ENCODE assay signal across 9 cellular contexts in the genomic region with DNA sequence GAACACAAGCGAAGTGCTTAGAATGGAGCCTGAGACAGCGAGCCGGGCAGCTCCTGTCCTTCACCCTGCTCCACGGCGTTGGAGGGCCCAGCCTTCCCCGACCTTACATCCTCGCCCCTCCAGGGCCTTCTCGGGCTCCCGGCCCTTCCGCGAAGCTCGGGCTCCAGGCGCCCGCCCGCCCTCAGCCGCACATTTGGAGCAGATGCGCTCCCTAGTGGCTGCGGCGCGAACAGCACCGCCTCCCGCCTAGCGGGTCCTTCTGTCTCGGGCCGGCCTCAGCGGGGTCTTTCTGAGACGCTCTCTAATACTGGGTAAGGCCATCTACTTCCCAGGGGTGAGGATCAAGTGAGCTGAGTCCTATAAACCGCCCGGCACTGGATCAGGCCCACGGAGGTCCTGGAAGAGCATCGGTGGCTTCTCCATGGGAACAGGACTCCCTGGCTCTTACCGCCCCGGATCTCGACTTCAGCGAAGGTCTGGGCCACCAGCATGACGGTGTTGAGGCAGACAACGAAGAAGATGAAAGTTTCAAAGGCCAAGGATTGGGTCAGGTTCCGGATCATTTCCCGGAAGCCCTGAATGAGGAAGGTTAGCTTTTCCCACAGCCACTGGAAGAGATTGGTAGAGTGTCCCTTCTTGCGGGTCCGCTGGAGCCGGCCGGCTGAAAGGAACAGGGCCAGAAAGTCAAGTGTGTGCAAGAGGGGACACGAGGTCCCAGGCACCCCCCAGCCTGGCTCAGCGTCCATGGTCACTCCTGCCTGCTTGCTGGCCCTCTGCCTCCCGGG. TPM values are rescaled to one million over a fixed set of nuclear protein-coding genes. Genes with fewer than 3 reads are reported as not detected.
A peak's percentile ranks its signal among the peaks of the same experiment; 100 is the strongest.
DNase-seq lines count a peak whose midpoint lies in the region; ATAC-seq and TF ChIP-seq lines count a peak whose summit lies in the region.
"Had no signal": no experiment of that assay in that cellular context is flagged by ENCODE, and none has a peak within 500 bp of the region (broad histone marks: within the 10 kb centered on the region; RNA-seq: fewer than 3 reads in every experiment).

No MANE protein-coding gene starts in this region.

- H3K27me3 ChIP-seq in CD8-positive, alpha-beta memory T cell (ENCODE audit: insufficient read depth, low read length, poor library complexity, severe bottlenecking): no peaks in the 10 kb centered on the region
- no peaks in the 10 kb centered on the region for H3K27me3 ChIP-seq in Panc1 (ENCODE audit: control insufficient read depth, insufficient read depth, low read length)
- peaks cover 29% of the 10 kb centered on the region for H3K27me3 ChIP-seq in neural progenitor cell
- peaks cover 0 to 10% (median 0%) of the 10 kb centered on the region in 3 donors for H3K27me3 ChIP-seq in stomach

- H3K4me3 Mint-ChIP-seq in CD8-positive, alpha-beta memory T cell: peak overlapping the region in 5 of 7 donors; percentile 27 to 51 (median 28)
- peak overlapping the region; percentile 7 for H3K4me3 Mint-ChIP-seq in neural progenitor cell

- no peak for TF ChIP-seq EP300 in stomach (IDR thresholded peaks at IDR 0.05)

- CTCF ChIA-PET in CD8-positive, alpha-beta memory T cell (lab: Charles Lee): interaction anchor here (0.6 to 2.2 kb wide), 31 partner anchors 8 to 434 kb away, joined by 3 to 22 read pairs (median 4); a partner anchor contains a TSS
- CTCF ChIA-PET in Panc1 (lab: Charles Lee): interaction anchor here (0.6 to 1.6 kb wide), 5 partner anchors 14 to 349 kb away, joined by 4 to 10 read pairs (median 6); no protein-coding TSS in a partner anchor

- peaks cover 5 to 9% (median 6%) of the 10 kb centered on the region in 3 donors for H3K4me1 Mint-ChIP-seq in CD8-positive, alpha-beta memory T cell
- peaks cover 4% of the 10 kb centered on the region for H3K4me1 Mint-ChIP-seq in neural progenitor cell

- no peak overlapping the region for H3K9ac ChIP-seq in neural progenitor cell

- POLR2A ChIA-PET in CD8-positive, alpha-beta memory T cell (lab: Charles Lee): interaction anchor here (0.6 to 1.1 kb wide), 3 partner anchors 11 to 311 kb away, joined by 3 to 17 read pairs (median 7); no protein-coding TSS in a partner anchor
- POLR2A ChIA-PET in Panc1 (lab: Charles Lee): no interaction called here

- H3K4me2 ChIP-seq in neural progenitor cell: no peak overlapping the region

- H3K27ac ChIP-seq in CD8-positive, alpha-beta memory T cell (ENCODE audit: low read depth, low read length): no peak overlapping the region
- peak overlapping the region; percentile 55; the same call in 1 of the 2 replicates for H3K27ac ChIP-seq in Panc1 (ENCODE audit: low read length)
- H3K27ac ChIP-seq in neural progenitor cell: no peak overlapping the region
- H3K27ac ChIP-seq in stomach: no peak overlapping the region

- peaks cover 7% of the 10 kb centered on the region for H3K4me1 ChIP-seq in CD8-positive, alpha-beta memory T cell (ENCODE audit: insufficient read depth, low read length)
- H3K4me1 ChIP-seq in Panc1 (ENCODE audit: control insufficient read depth, insufficient read depth, low read length) (peaks cover 12% of the 10 kb centered on the region; the same call in 1 of the 2 replicates), neural progenitor cell (no peaks in the 10 kb centered on the region), stomach (peaks cover 3 to 23% (median 13%) of the 10 kb centered on the region in 4 donors)

- TF ChIP-seq POLR2A in stomach (IDR thresholded peaks at IDR 0.05): no peak

- in situ Hi-C loops in Panc1 (cut with HindIII; ENCODE audit: low pct_unique_long_range_greater_than_20kb, low sequenced_read_pairs): no loop called here

- H3K36me3 ChIP-seq in CD8-positive, alpha-beta memory T cell (ENCODE audit: insufficient read depth, low read length): no peaks in the 10 kb centered on the region
- no peaks in the 10 kb centered on the region for H3K36me3 ChIP-seq in Panc1 (ENCODE audit: control insufficient read depth, insufficient read depth, low read length)
- H3K36me3 ChIP-seq in neural progenitor cell: no peaks in the 10 kb centered on the region
- no peaks in the 10 kb centered on the region for H3K36me3 ChIP-seq in stomach

- peaks cover 3 to 8% of the 10 kb centered on the region in 2 donors for H3K27me3 Mint-ChIP-seq in CD8-positive, alpha-beta memory T cell
- peaks cover 12% of the 10 kb centered on the region for H3K27me3 Mint-ChIP-seq in neural progenitor cell (ENCODE audit: insufficient read depth, low read depth)

- no peak overlapping the region for H3K4me3 ChIP-seq in CD8-positive, alpha-beta memory T cell (ENCODE audit: low read length)
- peak overlapping the region; percentile 25 to 51 for H3K4me3 ChIP-seq in Panc1 (ENCODE audit: low read depth in 2 of 2, low read length in 2 of 2)
- no peak overlapping the region for H3K4me3 ChIP-seq in neural progenitor cell
- H3K4me3 ChIP-seq in stomach: peak overlapping the region in 3 of 4 donors; percentile 19 to 33 (median 23)

- H3K79me2 ChIP-seq in neural progenitor cell (ENCODE audit: low read depth): no peaks in the 10 kb centered on the region

- no peaks in the 10 kb centered on the region for H3K9me3 ChIP-seq in CD8-positive, alpha-beta memory T cell (ENCODE audit: low read length)
- no peaks in the 10 kb centered on the region for H3K9me3 ChIP-seq in Panc1 (ENCODE audit: control insufficient read depth, insufficient read depth, low read depth, low read length)
- H3K9me3 ChIP-seq in neural progenitor cell (ENCODE audit: low read depth): no peaks in the 10 kb centered on the region
- no peaks in the 10 kb centered on the region for H3K9me3 ChIP-seq in stomach

- peak; percentile 63 to 80 (median 71) for DNase-seq in CD8-positive, alpha-beta memory T cell
- peak; percentile 72 for DNase-seq in HPDE6-E6E7 (ENCODE audit: extremely low spot score)
- no peak for DNase-seq in Panc1 (ENCODE audit: low read depth, low spot score)
- peak; percentile 62 for DNase-seq in activated T-helper 1 cell treated with Interleukin-2 at 50 U/mL for 16 hours (ENCODE audit: low read depth)
- DNase-seq in fibroblast of peridontal ligament (ENCODE audit: extremely low read depth): peak; percentile 45
- DNase-seq in neural progenitor cell (ENCODE audit: low spot score): peak; percentile 90
- peak; percentile 83 for DNase-seq in stomach

- ATAC-seq in Panc1 (peak; percentile 89), HG03025 (IDR thresholded peaks at IDR 0.05; ENCODE audit: low FRiP score, unreplicated experiment) (no peak)

- TF ChIP-seq CTCF in Panc1 (IDR thresholded peaks at IDR 0.05): peak; percentile 100
- TF ChIP-seq CTCF in neural progenitor cell (IDR thresholded peaks at IDR 0.05): peak; percentile 94
- peak in 5 of 7 experiments; percentile 74 to 99 (median 97) for TF ChIP-seq CTCF in stomach (IDR thresholded peaks at IDR 0.05)

- 17 to 37% (median 21%) methylated on average over 23 to 46 of the region's 46 CpGs for WGBS in stomach, 5 donors

- H2AFZ ChIP-seq in neural progenitor cell (replicated peaks): peak overlapping the region; percentile 82

- BruUV-seq in Panc1 (replicated peaks; lab: Mats Ljungman, UMichigan): no TSS peak

- no peak overlapping the region for H3K27ac Mint-ChIP-seq in CD8-positive, alpha-beta memory T cell
- H3K27ac Mint-ChIP-seq in neural progenitor cell: peak overlapping the region; percentile 35

- H4K20me1 ChIP-seq in neural progenitor cell (ENCODE audit: low read depth): no peaks in the 10 kb centered on the region

- no peaks in the 10 kb centered on the region for H3F3A ChIP-seq in neural progenitor cell (ENCODE audit: low read depth)

- intact Hi-C loops in Panc1 (cut with micrococcal nuclease; ENCODE audit: unreplicated experiment) (no loop called here), stomach (cut with DNase I; ENCODE audit: low total_unique reads) (no loop called here)

- no peaks in the 10 kb centered on the region for H3K9me3 Mint-ChIP-seq in CD8-positive, alpha-beta memory T cell
- H3K9me3 Mint-ChIP-seq in neural progenitor cell: no peaks in the 10 kb centered on the region

- no peaks in the 10 kb centered on the region for H3K36me3 Mint-ChIP-seq in CD8-positive, alpha-beta memory T cell
- no peaks in the 10 kb centered on the region for H3K36me3 Mint-ChIP-seq in neural progenitor cell

RNA-seq across cellular contexts. Expression of a gene that starts 3.7 kb away (rescaled TPM):
- not detected for total RNA-seq in CD8-positive, alpha-beta memory T cell
- polyA plus RNA-seq in CD8-positive, alpha-beta memory T cell: not detected
- total RNA-seq in Panc1 (2021; ENCODE audit: unreplicated experiment): 0.15 TPM
- 0.41 TPM for polyA plus RNA-seq in Panc1 (2012; ENCODE audit: insufficient read length)
- total RNA-seq in neural progenitor cell (ENCODE audit: low replicate concordance): not detected in 2 replicates
- not detected for total RNA-seq in stomach
- 1 to 10 TPM in 1 of 3 donors, under 1 TPM in 2; 0.08 to 1.4 (median 0.68) TPM for polyA plus RNA-seq in stomach

RNA-seq across cellular contexts. Expression of a gene that starts 10.8 kb away (rescaled TPM):
- not detected for total RNA-seq in CD8-positive, alpha-beta memory T cell
- not detected for polyA plus RNA-seq in CD8-positive, alpha-beta memory T cell
- total RNA-seq in Panc1 (2021; ENCODE audit: unreplicated experiment): 0.23 TPM
- not detected for polyA plus RNA-seq in Panc1 (2012; ENCODE audit: insufficient read length)
- 0.50 TPM in 1 of 2 replicates, not detected in the other for total RNA-seq in neural progenitor cell (ENCODE audit: low replicate concordance)
- total RNA-seq in stomach: 10 to 100 TPM in 1 of 5 donors, not detected in 4; 47.8 TPM
- polyA plus RNA-seq in stomach: 1 to 10 TPM in 1 of 3 donors, under 1 TPM in 1, not detected in 1; 0.50 to 6.6 TPM
- total RNA-seq: T-helper 2 cell treated with Interferon-gamma antibody and Interleukin-4, amounts not matched to agents 100 ng/mL and 5 ng/mL, for 36 hours had no signal

RNA-seq across cellular contexts. Expression of a gene that starts 20.3 kb away (rescaled TPM):
- 100 to 1,000 TPM; 264 to 268 TPM for total RNA-seq in CD8-positive, alpha-beta memory T cell
- polyA plus RNA-seq in CD8-positive, alpha-beta memory T cell: 205 TPM
- total RNA-seq in Panc1 (2021; ENCODE audit: unreplicated experiment) (494 TPM), neural progenitor cell (ENCODE audit: low replicate concordance) (39.8 and 80.9 TPM in 2 replicates), stomach (10 to 100 TPM; 12.3 to 58.4 (median 27.2) TPM)
- 447 TPM for polyA plus RNA-seq in Panc1 (2012; ENCODE audit: insufficient read length)
- polyA plus RNA-seq in stomach: 100 to 1,000 TPM; 150 to 207 (median 180) TPM

RNA-seq across cellular contexts. Expression of a gene that starts 20.6 kb away (rescaled TPM):
- 10 to 100 TPM; 81.2 to 81.3 TPM for total RNA-seq in CD8-positive, alpha-beta memory T cell
- polyA plus RNA-seq in CD8-positive, alpha-beta memory T cell: 16.1 TPM
- total RNA-seq in Panc1 (2021; ENCODE audit: unreplicated experiment) (64.6 TPM), neural progenitor cell (ENCODE audit: low replicate concordance) (22.2 and 26.3 TPM in 2 replicates), stomach (10 to 100 TPM in 2 of 5 donors, 1 to 10 TPM in 2, not detected in 1; 3.8 to 26.1 (median 12.9) TPM)
- polyA plus RNA-seq in Panc1 (2012; ENCODE audit: insufficient read length): 33.7 TPM
- 10 to 100 TPM; 10.5 to 13.6 (median 13.1) TPM for polyA plus RNA-seq in stomach

RNA-seq across cellular contexts. Expression of a gene that starts 26.4 kb away (rescaled TPM):
- total RNA-seq in CD8-positive, alpha-beta memory T cell: not detected
- polyA plus RNA-seq in CD8-positive, alpha-beta memory T cell: not detected
- total RNA-seq in Panc1 (2021; ENCODE audit: unreplicated experiment) (not detected), neural progenitor cell (ENCODE audit: low replicate concordance) (8.5 and 35.9 TPM in 2 replicates), stomach (not detected)
- polyA plus RNA-seq in Panc1 (2012; ENCODE audit: insufficient read length): not detected
- not detected for polyA plus RNA-seq in stomach
- total RNA-seq: T-helper 2 cell treated with Interferon-gamma antibody and Interleukin-4, amounts not matched to agents 100 ng/mL and 5 ng/mL, for 36 hours had no signal

Comparison
In these comparisons a context has a peak if more than half of its experiments do, and no peak if none do; other contexts are left out.
1. H3K4me3 ChIP-seq: peak in Panc1 (2 of 2) and stomach (3 of 4); none in CD8-positive, alpha-beta memory T cell (single experiment) and neural progenitor cell (single experiment).
2. Peak in every context shown above with its lines, with median percentiles within 50 percentile points of each other: CTCF ChIP-seq.